ENCODE assay signal across 24 cellular contexts in the genomic region with DNA sequence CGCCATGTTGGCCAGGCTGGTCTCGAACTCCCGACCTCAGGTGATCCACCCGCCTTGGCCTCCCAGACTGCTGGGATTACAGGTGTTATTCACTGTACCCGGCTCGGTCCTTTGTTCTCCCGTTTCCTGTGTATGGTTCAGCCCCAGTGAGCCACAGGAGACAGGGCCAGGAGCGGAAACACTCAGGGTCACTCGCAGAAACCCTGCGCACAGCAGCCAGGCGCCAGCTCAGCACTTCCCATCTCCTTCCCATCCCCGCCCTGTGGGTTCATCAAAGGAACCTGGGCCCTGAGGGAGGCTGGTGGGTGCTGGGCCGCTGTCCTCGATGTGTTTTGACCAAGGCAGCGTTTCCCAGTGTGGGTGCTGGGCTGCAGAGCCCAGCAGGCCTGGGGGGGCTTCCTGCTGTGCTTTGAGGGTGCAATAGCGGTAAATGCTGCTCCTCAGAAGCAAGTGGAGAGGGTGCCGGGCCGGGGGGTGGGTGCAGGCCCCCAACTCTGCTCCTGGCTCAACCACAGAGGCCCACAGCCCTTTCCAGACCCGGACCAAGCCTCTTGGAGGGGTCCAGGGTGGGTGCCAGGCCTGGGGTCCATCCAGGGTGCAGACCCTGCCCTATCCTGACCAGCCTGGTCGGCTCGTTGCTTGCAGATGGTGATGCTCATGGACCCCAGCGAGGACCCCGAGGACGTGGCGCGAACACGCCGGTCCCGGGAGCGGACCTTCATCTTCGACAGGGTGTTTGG. TPM values are rescaled to one million over a fixed set of nuclear protein-coding genes. Genes with fewer than 3 reads are reported as not detected.
DNase-seq lines count a peak whose midpoint lies in the region; ATAC-seq and TF ChIP-seq lines count a peak whose summit lies in the region.
"Had no signal": no experiment of that assay in that cellular context is flagged by ENCODE, and none has a peak within 500 bp of the region (broad histone marks: within the 10 kb centered on the region; RNA-seq: fewer than 3 reads in every experiment).

No MANE protein-coding gene starts in this region.

- H3K36me3 ChIP-seq in liver (ENCODE audit: control insufficient read depth in 4 of 4, insufficient read depth in 3 of 4, low read depth in 1 of 4, low read length in 3 of 4) (peaks cover 0 to 3% (median 0%) of the 10 kb centered on the region in 4 donors), upper lobe of right lung (no peaks in the 10 kb centered on the region)

- no peak overlapping the region for H3K9ac ChIP-seq in liver (ENCODE audit: low read depth in 1 of 2, low read length in 2 of 2)

- DNase-seq in NCI-H748 (lab: John Stamatoyannopoulos, UW; ENCODE audit: unreplicated experiment) (peak; percentile 17), NCI-H748 treated with DMSO at 0.1 percent for 48 hours (lab: John Stamatoyannopoulos, UW) (no peak), Right ventricle myocardium superior (peak; percentile 68), upper lobe of right lung (no peak), cerebellum (ENCODE audit: low spot score) (no peak)
- DNase-seq in activated naive CD4-positive, alpha-beta T cell (lab: John Stamatoyannopoulos, UW), result no peak
- DNase-seq: activated CD4-positive, CD25-positive, alpha-beta regulatory T cell; activated naive CD4-positive, alpha-beta T cell treated with anti-CD3 and anti-CD28 coated beads, Interleukin-2, amount 50 U/mL, for 16 hours; activated T-cell treated with anti-CD3 and anti-CD28 coated beads, Interleukin-2, amount 50 U/mL, for 24 hours; C1 segment of cervical spinal cord; Calu3; effector memory CD4-positive, alpha-beta T cell; glutamatergic neuron; KBM-7; mammary epithelial cell; NCI-H1694; NCI-H226; NK-92 treated with Interleukin-12 subunit alpha and Interleukin-12 subunit beta, amount 100 ng/mL, for 24 hours; stimulated activated naive B cell treated with anti-CD40 and anti-IgM and Interleukin-4, amounts not matched to agents 10 μg/mL and 1 μg/mL and 100 μg/mL, for 72 hours; T-helper 9 cell; testis had no signal

- H3K9me3 ChIP-seq in liver (ENCODE audit: control insufficient read depth in 4 of 4, low read length in 3 of 4), result no peaks in the 10 kb centered on the region
- no peaks in the 10 kb centered on the region for H3K9me3 ChIP-seq in upper lobe of right lung
- H3K9me3 ChIP-seq: testis had no signal

- H3K4me3 ChIP-seq in liver (ENCODE audit: low read depth in 1 of 3, low read length in 3 of 3), result no peak overlapping the region
- H3K4me3 ChIP-seq in upper lobe of right lung, result no peak overlapping the region
- H3K4me3 ChIP-seq: SK-N-MC, testis had no signal

- H3K27ac ChIP-seq in liver (ENCODE audit: low read depth in 1 of 2, low read length in 2 of 2) (no peak overlapping the region), upper lobe of right lung (no peak overlapping the region)
- H3K27ac ChIP-seq: SK-N-MC, testis had no signal

- TF ChIP-seq CTCF in liver (IDR thresholded peaks at IDR 0.05; ENCODE audit: low read depth, low read length, missing input control) (no peak), upper lobe of right lung (IDR thresholded peaks at IDR 0.05) (no peak)

- intact Hi-C loops in Right ventricle myocardium superior (cut with DNase I) (no loop called here), upper lobe of right lung (cut with DNase I) (no loop called here)

- H3K27me3 ChIP-seq in liver (ENCODE audit: control insufficient read depth in 4 of 4, insufficient read depth in 4 of 4, low read length in 3 of 4), result no peaks in the 10 kb centered on the region
- H3K27me3 ChIP-seq in upper lobe of right lung, result no peaks in the 10 kb centered on the region
- H3K27me3 ChIP-seq: testis had no signal

- ATAC-seq in Right ventricle myocardium superior (ENCODE audit: poor library complexity) (peak; percentile 42), upper lobe of right lung (peak; percentile 48), HG02884 (IDR thresholded peaks at IDR 0.05; ENCODE audit: unreplicated experiment) (no peak)
- ATAC-seq: stimulated activated naive B cell treated with anti-CD40 and anti-IgM and Interleukin-4, amounts not matched to agents 10 μg/mL and 1 μg/mL and 100 μg/mL, for 72 hours had no signal

- no peaks in the 10 kb centered on the region for H3K4me1 ChIP-seq in liver (ENCODE audit: control insufficient read depth in 4 of 4, insufficient read depth in 4 of 4, low read length in 3 of 4)
- no peaks in the 10 kb centered on the region for H3K4me1 ChIP-seq in upper lobe of right lung

- peak in 1 of 2 donors; percentile 7 for TF ChIP-seq RAD21 in liver (IDR thresholded peaks at IDR 0.05)

- WGBS in liver, result 89% methylated on average over 31 of the region's 31 CpGs

TF ChIP-seq in liver, 16 proteins besides CTCF, POLR2A, EP300 and RAD21:
- TF ChIP-seq EGR1 (IDR thresholded peaks at IDR 0.05; ENCODE audit: low read depth in 2 of 2) (no peak), GABPA (IDR thresholded peaks at IDR 0.05 in 1 of 2, conservative IDR thresholded peaks at IDR 0.05 in 1 of 2) (no peak), SP1 (IDR thresholded peaks at IDR 0.05) (no peak), NR2F2 (IDR thresholded peaks at IDR 0.05) (peak; percentile 89)
- TF ChIP-seq, protein P1, sequence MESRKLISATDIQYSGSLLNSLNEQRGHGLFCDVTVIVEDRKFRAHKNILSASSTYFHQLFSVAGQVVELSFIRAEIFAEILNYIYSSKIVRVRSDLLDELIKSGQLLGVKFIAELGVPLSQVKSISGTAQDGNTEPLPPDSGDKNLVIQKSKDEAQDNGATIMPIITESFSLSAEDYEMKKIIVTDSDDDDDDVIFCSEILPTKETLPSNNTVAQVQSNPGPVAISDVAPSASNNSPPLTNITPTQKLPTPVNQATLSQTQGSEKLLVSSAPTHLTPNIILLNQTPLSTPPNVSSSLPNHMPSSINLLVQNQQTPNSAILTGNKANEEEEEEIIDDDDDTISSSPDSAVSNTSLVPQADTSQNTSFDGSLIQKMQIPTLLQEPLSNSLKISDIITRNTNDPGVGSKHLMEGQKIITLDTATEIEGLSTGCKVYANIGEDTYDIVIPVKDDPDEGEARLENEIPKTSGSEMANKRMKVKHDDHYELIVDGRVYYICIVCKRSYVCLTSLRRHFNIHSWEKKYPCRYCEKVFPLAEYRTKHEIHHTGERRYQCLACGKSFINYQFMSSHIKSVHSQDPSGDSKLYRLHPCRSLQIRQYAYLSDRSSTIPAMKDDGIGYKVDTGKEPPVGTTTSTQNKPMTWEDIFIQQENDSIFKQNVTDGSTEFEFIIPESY (IDR thresholded peaks at IDR 0.05), result no peak
- TF ChIP-seq, protein P2, sequence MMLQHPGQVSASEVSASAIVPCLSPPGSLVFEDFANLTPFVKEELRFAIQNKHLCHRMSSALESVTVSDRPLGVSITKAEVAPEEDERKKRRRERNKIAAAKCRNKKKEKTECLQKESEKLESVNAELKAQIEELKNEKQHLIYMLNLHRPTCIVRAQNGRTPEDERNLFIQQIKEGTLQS (IDR thresholded peaks at IDR 0.05), result no peak
TF ChIP-seq in liver: peak in this region for 1.

RNA-seq across cellular contexts. Expression of a gene that starts 15.3 kb away (rescaled TPM):
- total RNA-seq in Right ventricle myocardium superior (14.8 TPM), liver (1 to 10 TPM; 3.2 to 5.9 TPM), upper lobe of right lung (29.8 TPM), cerebellum (5.4 TPM)
- 10 to 100 TPM in 1 of 2 donors, 1 to 10 TPM in 1; 4.5 to 11.9 TPM for polyA plus RNA-seq in liver

RNA-seq across cellular contexts. Expression of a gene that starts 33.4 kb away (rescaled TPM):
- total RNA-seq in Right ventricle myocardium superior, result 68.0 TPM
- total RNA-seq in liver, result 10 to 100 TPM; 63.3 to 98.8 TPM
- polyA plus RNA-seq in liver, result 10 to 100 TPM; 27.4 to 58.3 TPM
- total RNA-seq in upper lobe of right lung, result 107 TPM
- 57.8 TPM for total RNA-seq in cerebellum

Comparison
In these comparisons a context has a peak if more than half of its experiments do, and no peak if none do; other contexts are left out.
1. DNase-seq: peak in NCI-H748 (single experiment) and Right ventricle myocardium superior (single experiment); none in NCI-H748 treated with DMSO at 0.1 percent for 48 hours (single experiment), upper lobe of right lung (single experiment), cerebellum (single experiment) and activated naive CD4-positive, alpha-beta T cell (0 of 4).